8 cellular contexts compared by ENCODE assay signal in genomic region chr14:59483360-59483759, GRCh38. TPM values are rescaled to one million over a fixed set of nuclear protein-coding genes. Genes with fewer than 3 reads are reported as not detected.
DNase-seq lines count a peak whose midpoint lies in the region; ATAC-seq and TF ChIP-seq lines count a peak whose summit lies in the region.

No MANE protein-coding gene starts in this region.

- peaks cover 27% of the 10 kb centered on the region for H4K20me1 ChIP-seq in Loucy (ENCODE audit: insufficient read depth, low read length, poor library complexity, severe bottlenecking)

- H3K9ac ChIP-seq in ES-I3 (ENCODE audit: low read depth, low read length): peak overlapping the region; percentile 98
- peak overlapping the region; percentile 89 for H3K9ac ChIP-seq in Loucy (ENCODE audit: low read depth, low read length, poor library complexity, severe bottlenecking)

- TF ChIP-seq EP300 in suprapubic skin (IDR thresholded peaks at IDR 0.05): no peak

- H3K27ac ChIP-seq in breast epithelium (peak overlapping the region; percentile 90 to 96), suprapubic skin (peak overlapping the region; percentile 94)

- H3K9me3 ChIP-seq in ES-I3 (ENCODE audit: control insufficient read depth, insufficient read depth, low read length): no peaks in the 10 kb centered on the region
- H3K9me3 ChIP-seq in Loucy (ENCODE audit: insufficient read depth, low read depth, low read length): no peaks in the 10 kb centered on the region
- no peaks in the 10 kb centered on the region for H3K9me3 ChIP-seq in breast epithelium
- no peaks in the 10 kb centered on the region for H3K9me3 ChIP-seq in suprapubic skin

- H3K4me1 ChIP-seq in ES-I3 (ENCODE audit: insufficient read depth, low read length) (peaks cover 10% of the 10 kb centered on the region), Loucy (ENCODE audit: insufficient read depth, low read length, poor library complexity, severe bottlenecking) (peaks cover 41% of the 10 kb centered on the region), breast epithelium (peaks cover 4% of the 10 kb centered on the region in 2 donors), suprapubic skin (peaks cover 44% of the 10 kb centered on the region)

- no peaks in the 10 kb centered on the region for H3F3A ChIP-seq in Loucy (ENCODE audit: low read depth)

- DNase-seq in breast epithelium (ENCODE audit: low spot score in 2 of 2) (no peak), kidney tubule cell (ENCODE audit: low spot score) (peak; percentile 91), suprapubic skin (ENCODE audit: low spot score in 2 of 2) (no peak)
- DNase-seq in stimulated activated CD4-positive, alpha-beta T cell treated with anti-CD3 and anti-CD28 coated beads, Interleukin-2, amount 100 ng/mL, for 48 hours: no peak

- H2AFZ ChIP-seq in Loucy (ENCODE audit: low read length): peak overlapping the region; percentile 95

- H3K27me3 ChIP-seq in Loucy (ENCODE audit: insufficient read depth, low read length, poor library complexity, severe bottlenecking) (no peaks in the 10 kb centered on the region), breast epithelium (no peaks in the 10 kb centered on the region), suprapubic skin (no peaks in the 10 kb centered on the region)

- H3K36me3 ChIP-seq in ES-I3 (ENCODE audit: insufficient read depth, low read length): 0 out of 2 replicates have a peak, but pooled peaks cover under 1% of the 10 kb centered on the region
- no peaks in the 10 kb centered on the region for H3K36me3 ChIP-seq in Loucy (ENCODE audit: insufficient read depth, low read length)
- H3K36me3 ChIP-seq in breast epithelium: no peaks in the 10 kb centered on the region
- peaks cover 7% of the 10 kb centered on the region for H3K36me3 ChIP-seq in suprapubic skin

- H3K4me2 ChIP-seq in Loucy (ENCODE audit: low read depth, low read length, poor library complexity, severe bottlenecking): peak overlapping the region; percentile 92

- no peaks in the 10 kb centered on the region for H3K9me2 ChIP-seq in Loucy (replicated peaks; ENCODE audit: low read depth, low read length)

- peaks cover 37% of the 10 kb centered on the region for H3K79me2 ChIP-seq in Loucy (ENCODE audit: insufficient read depth, low read length)

- 3% methylated on average over 14 of the region's 14 CpGs for WGBS in suprapubic skin

- TF ChIP-seq POLR2A in breast epithelium (IDR thresholded peaks at IDR 0.05): no peak
- TF ChIP-seq POLR2A in suprapubic skin (IDR thresholded peaks at IDR 0.05): no peak

- H3K4me3 ChIP-seq in Loucy (ENCODE audit: low read length, poor library complexity, severe bottlenecking) (peak overlapping the region; percentile 88), breast epithelium (peak overlapping the region; percentile 70 to 95 (median 89)), suprapubic skin (peak overlapping the region; percentile 85)

- TF ChIP-seq CTCF in Loucy (conservative IDR thresholded peaks at IDR 0.05; ENCODE audit: low read length): no peak
- no peak for TF ChIP-seq CTCF in breast epithelium (IDR thresholded peaks at IDR 0.05)
- no peak for TF ChIP-seq CTCF in suprapubic skin (IDR thresholded peaks at IDR 0.05)

- intact Hi-C loops in breast epithelium (cut with DNase I; ENCODE audit: low total_unique reads): no loop called here

- ATAC-seq in HG03457 (IDR thresholded peaks at IDR 0.05; ENCODE audit: unreplicated experiment): no peak
- ATAC-seq in HG03442 (IDR thresholded peaks at IDR 0.05; ENCODE audit: unreplicated experiment): no peak

RNA-seq across cellular contexts. Expression of gene L3HYPDH, which starts 0.8 kb away (rescaled TPM):
- 10 to 100 TPM; 56.5 to 74.4 (median 70.9) TPM for total RNA-seq in breast epithelium
- 10 to 100 TPM; 15.3 to 59.1 (median 23.3) TPM for total RNA-seq in suprapubic skin

RNA-seq across cellular contexts. Expression of gene JKAMP, which starts 1.0 kb away (rescaled TPM):
- 10 to 100 TPM; 53.4 to 74.8 (median 64.8) TPM for total RNA-seq in breast epithelium
- 10 to 100 TPM; 49.8 to 56.7 (median 53.5) TPM for total RNA-seq in suprapubic skin

RNA-seq across cellular contexts. Expression of gene GPR135, which starts 18.2 kb away (rescaled TPM):
- total RNA-seq in breast epithelium (1 to 10 TPM; 4.4 to 5.9 (median 5.1) TPM), suprapubic skin (1 to 10 TPM; 1.3 to 5.9 (median 2.4) TPM)
